8 cellular contexts compared by ENCODE assay signal in genomic region chr12:12611512-12612306, GRCh38. TPM values are rescaled to one million over a fixed set of nuclear protein-coding genes. Genes with fewer than 3 reads are reported as not detected.
A peak's percentile ranks its signal among the peaks of the same experiment; 100 is the strongest.
DNase-seq lines count a peak whose midpoint lies in the region; ATAC-seq and TF ChIP-seq lines count a peak whose summit lies in the region.

CREBL2 (plus strand) TSS chr12:12611876; CDS start chr12:12612173, 297 bp downstream.

- TF ChIP-seq CTCF in Peyer's patch (IDR thresholded peaks at IDR 0.05) (no peak), esophagus squamous epithelium (IDR thresholded peaks at IDR 0.05) (no peak)

- DNase-seq in DMS53 (lab: John Stamatoyannopoulos, UW) (peak; percentile 100), KBM-7 (peak; percentile 96), Peyer's patch (peak; percentile 85 to 95 (median 90)), activated T-helper 1 cell treated with Interleukin-2 at 50 U/mL for 16 hours (ENCODE audit: low read depth) (peak; percentile 75), esophagus squamous epithelium (lab: John Stamatoyannopoulos, UW) (peak; percentile 82), myocyte (ENCODE audit: low read depth) (peak; percentile 99)
- DNase-seq in stimulated activated CD8-positive, alpha-beta memory T cell treated with anti-CD3 and anti-CD28 coated beads, Interleukin-7, amount 100 ng/mL, for 48 hours (ENCODE audit: extremely low read depth in 1 of 2, low read depth in 1 of 2), result peak; percentile 59 to 80

- H3K4me1 ChIP-seq in Peyer's patch, result peaks cover 0 to 13% (median 3%) of the 10 kb centered on the region in 4 donors
- H3K4me1 ChIP-seq in esophagus squamous epithelium, result peaks cover 10 to 68% (median 16%) of the 10 kb centered on the region in 3 donors

- no peaks in the 10 kb centered on the region for H3K9me3 ChIP-seq in Peyer's patch
- H3K9me3 ChIP-seq in esophagus squamous epithelium, result no peaks in the 10 kb centered on the region

- peak; percentile 66 for ATAC-seq in GM21619 (IDR thresholded peaks at IDR 0.05; ENCODE audit: unreplicated experiment)

- intact Hi-C loops in esophagus squamous epithelium (cut with DNase I), result loop anchor here (10.0 kb wide), 1 partner anchor 93 kb away; no protein-coding TSS in a partner anchor

- H3K4me3 ChIP-seq in Peyer's patch (peak within 1 kb of the TSS; percentile 69 to 89 (median 80)), esophagus squamous epithelium (peak within 1 kb of the TSS; percentile 56 to 95 (median 84))

- H3K27ac ChIP-seq in Peyer's patch (peak within 1 kb of the TSS; percentile 88 to 91 (median 90)), esophagus squamous epithelium (peak within 1 kb of the TSS; percentile 86 to 99 (median 96))

- H3K27me3 ChIP-seq in Peyer's patch, result no peaks in the 10 kb centered on the region
- H3K27me3 ChIP-seq in esophagus squamous epithelium, result no peaks in the 10 kb centered on the region

- in situ Hi-C loops in KBM-7 (cut with MboI; ENCODE audit: low pct_unique_long_range_greater_than_20kb, low sequenced_read_pairs), result loop anchor here (25.0 kb wide), 1 partner anchor 101 kb away; the partner anchor contains the start of gene CDKN1B

- TF ChIP-seq POLR2A in Peyer's patch (IDR thresholded peaks at IDR 0.05) (peak; percentile 62 to 64), esophagus squamous epithelium (IDR thresholded peaks at IDR 0.05) (peak in 3 of 4 donors; percentile 64 to 83 (median 65))

- WGBS in esophagus squamous epithelium, 2 donors, result 0 to 2% methylated on average over 9 to 26 of the region's 51 CpGs

- H3K36me3 ChIP-seq in Peyer's patch, result no peaks in the 10 kb centered on the region
- H3K36me3 ChIP-seq in esophagus squamous epithelium, result peaks cover 0 to 10% (median 0%) of the 10 kb centered on the region in 3 donors

RNA-seq across cellular contexts. Expression of gene CREBL2, which starts in this region (rescaled TPM):
- 10 to 100 TPM; 23.1 to 33.0 (median 27.6) TPM for total RNA-seq in Peyer's patch
- total RNA-seq in esophagus squamous epithelium, result 10 to 100 TPM in 3 of 4 donors, 1 to 10 TPM in 1; 9.4 to 30.7 (median 17.3) TPM
- total RNA-seq in myocyte, result 15.5 and 18.6 TPM in 2 replicates
- polyA plus RNA-seq in myocyte (2012), result 15.6 TPM

Comparison
In these comparisons a context has a peak if more than half of its experiments do, and no peak if none do; other contexts are left out.
1. Peak in every context shown above with its lines: DNase-seq, ATAC-seq, H3K4me3 ChIP-seq and H3K27ac ChIP-seq.